ENCODE assay signal across 1 cellular context in the genomic region with DNA sequence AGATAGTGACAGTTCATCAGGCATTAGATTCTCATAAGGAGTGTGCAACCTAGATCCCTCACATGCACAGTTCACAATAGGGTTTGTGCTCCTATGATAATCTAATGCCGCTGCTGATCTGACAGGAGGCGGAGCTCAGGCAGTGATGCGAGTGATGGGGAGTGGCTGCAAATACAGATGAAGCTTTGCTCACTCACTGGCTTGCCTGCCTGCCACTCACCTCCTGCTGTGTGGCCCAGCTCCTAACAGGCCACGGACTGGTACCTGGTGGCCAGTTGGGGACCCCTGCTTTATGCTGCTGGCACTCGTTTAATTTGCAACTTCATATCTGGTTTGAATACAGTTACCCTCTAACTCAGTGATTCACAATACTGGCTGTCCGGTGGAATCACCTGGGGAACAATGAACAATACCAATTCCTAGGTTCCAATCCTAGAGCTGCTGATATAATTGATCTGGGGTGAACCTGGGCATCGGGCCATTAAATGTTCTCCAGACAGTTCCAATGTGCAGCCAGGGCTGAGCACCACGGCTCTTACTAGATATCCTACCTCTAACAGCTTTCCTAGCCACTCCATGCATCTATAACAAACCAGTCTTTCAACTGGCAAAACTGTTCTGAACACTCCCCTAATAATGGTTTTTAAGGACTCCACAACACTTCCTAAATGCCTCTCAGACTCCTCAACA.
TF ChIP-seq lines count a peak whose summit lies in the region.

No MANE protein-coding gene starts in this region.

TF ChIP-seq in K562, 482 proteins besides CTCF, POLR2A, EP300 and RAD21:
- TF ChIP-seq, protein P1, sequence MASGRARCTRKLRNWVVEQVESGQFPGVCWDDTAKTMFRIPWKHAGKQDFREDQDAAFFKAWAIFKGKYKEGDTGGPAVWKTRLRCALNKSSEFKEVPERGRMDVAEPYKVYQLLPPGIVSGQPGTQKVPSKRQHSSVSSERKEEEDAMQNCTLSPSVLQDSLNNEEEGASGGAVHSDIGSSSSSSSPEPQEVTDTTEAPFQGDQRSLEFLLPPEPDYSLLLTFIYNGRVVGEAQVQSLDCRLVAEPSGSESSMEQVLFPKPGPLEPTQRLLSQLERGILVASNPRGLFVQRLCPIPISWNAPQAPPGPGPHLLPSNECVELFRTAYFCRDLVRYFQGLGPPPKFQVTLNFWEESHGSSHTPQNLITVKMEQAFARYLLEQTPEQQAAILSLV (tag; IDR thresholded peaks at IDR 0.05): no peak
- TF ChIP-seq KLF1 (tag; IDR thresholded peaks at IDR 0.05) (no peak), THRAP3 (IDR thresholded peaks at IDR 0.05; ENCODE audit: borderline replicate concordance) (no peak), HNRNPLL (IDR thresholded peaks at IDR 0.05; ENCODE audit: low read depth, low read length, poor library complexity, severe bottlenecking) (no peak), TARDBP (IDR thresholded peaks at IDR 0.05) (no peak), HDAC3 (IDR thresholded peaks at IDR 0.05; ENCODE audit: borderline replicate concordance, partially characterized antibody) (no peak), BCL6 (CRISPR knock-in tag; IDR thresholded peaks at IDR 0.05) (no peak), CEBPB (tag; IDR thresholded peaks at IDR 0.05) (no peak), ZBED1 (IDR thresholded peaks at IDR 0.05) (no peak), ZFP36 (IDR thresholded peaks at IDR 0.05; ENCODE audit: low read depth, low read length, partially characterized antibody) (no peak), CREB5 (CRISPR knock-in tag; IDR thresholded peaks at IDR 0.05) (no peak), PBX2 (CRISPR knock-in tag; IDR thresholded peaks at IDR 0.05; ENCODE audit: low read depth) (peak; percentile 66), PBX2 (tag; conservative IDR thresholded peaks at IDR 0.05; ENCODE audit: low read depth) (peak; percentile 93), ETV6 (IDR thresholded peaks at IDR 0.05; ENCODE audit: borderline replicate concordance in 1 of 2, low read depth in 2 of 2, low read length in 1 of 2) (no peak), ETV6 (CRISPR knock-in tag; IDR thresholded peaks at IDR 0.05; ENCODE audit: borderline replicate concordance) (no peak), MECOM (CRISPR knock-in tag; IDR thresholded peaks at IDR 0.05) (no peak), SETDB1 (IDR thresholded peaks at IDR 0.05; ENCODE audit: low read length) (no peak), TBP (optimal IDR thresholded peaks at IDR 0.05; ENCODE audit: low read depth, low read length) (no peak), ATF1 (CRISPR knock-in tag; IDR thresholded peaks at IDR 0.05) (no peak), ATF1 (tag; IDR thresholded peaks at IDR 0.05) (peak; percentile 31; the same call in 1 of the 2 replicates), PKNOX1 (IDR thresholded peaks at IDR 0.05) (peak; percentile 98), SRSF3 (IDR thresholded peaks at IDR 0.05; ENCODE audit: insufficient read depth, low read length) (no peak), ZNF143 (CRISPR knock-in tag; IDR thresholded peaks at IDR 0.05) (no peak), POLR2B (IDR thresholded peaks at IDR 0.05; ENCODE audit: low read depth, partially characterized antibody) (no peak), AFF1 (IDR thresholded peaks at IDR 0.05; ENCODE audit: low read depth in 1 of 2, partially characterized antibody in 2 of 2) (no peak), ZFP1 (CRISPR knock-in tag; IDR thresholded peaks at IDR 0.05) (no peak), FOS (IDR thresholded peaks at IDR 0.05; ENCODE audit: extremely low read depth, insufficient read length) (no peak), MTA3 (IDR thresholded peaks at IDR 0.05; ENCODE audit: borderline replicate concordance) (0 out of 2 replicates have a peak, but pooled peaks have one; percentile 52), RBM25 (IDR thresholded peaks at IDR 0.05; ENCODE audit: low read depth, low read length, severe bottlenecking) (peak; percentile 13), NFYB (IDR thresholded peaks at IDR 0.05; ENCODE audit: extremely low read depth, insufficient read length) (peak; percentile 69), RAD51 (IDR thresholded peaks at IDR 0.05; ENCODE audit: borderline replicate concordance, low read depth) (no peak), RHOXF2B (CRISPR knock-in tag; conservative IDR thresholded peaks at IDR 0.05) (no peak), TEAD2 (tag; IDR thresholded peaks at IDR 0.05) (no peak), ZNF766 (CRISPR knock-in tag; conservative IDR thresholded peaks at IDR 0.05) (no peak), ILF3 (IDR thresholded peaks at IDR 0.05; ENCODE audit: borderline replicate concordance) (no peak), CREM (IDR thresholded peaks at IDR 0.05; ENCODE audit: low read depth) (0 out of 2 replicates have a peak, but pooled peaks have one; percentile 13), ZNF253 (CRISPR knock-in tag; conservative IDR thresholded peaks at IDR 0.05) (no peak), TEAD4 (IDR thresholded peaks at IDR 0.05; ENCODE audit: low read length) (no peak), TEAD4 (CRISPR knock-in tag; IDR thresholded peaks at IDR 0.05; ENCODE audit: borderline replicate concordance) (no peak), ESRRB (CRISPR knock-in tag; IDR thresholded peaks at IDR 0.05; ENCODE audit: borderline replicate concordance) (no peak), GABPA (tag; conservative IDR thresholded peaks at IDR 0.05; ENCODE audit: low read depth) (no peak), SP2 (IDR thresholded peaks at IDR 0.05; ENCODE audit: extremely low read depth, low read depth, low read length, poor library complexity, severe bottlenecking) (peak; percentile 28), CXXC5 (CRISPR knock-in tag; IDR thresholded peaks at IDR 0.05) (no peak), RBM34 (IDR thresholded peaks at IDR 0.05; ENCODE audit: borderline replicate concordance, insufficient read depth, low read length) (no peak), HCFC1 (IDR thresholded peaks at IDR 0.05; ENCODE audit: low read depth, low read length) (no peak), SMARCA4 (IDR thresholded peaks at IDR 0.05) (no peak), HDAC1 (IDR thresholded peaks at IDR 0.05) (no peak), MEIS2 (IDR thresholded peaks at IDR 0.05; ENCODE audit: partially characterized antibody) (peak; percentile 8), DPF2 (IDR thresholded peaks at IDR 0.05) (no peak)
- TF ChIP-seq, protein P2, sequence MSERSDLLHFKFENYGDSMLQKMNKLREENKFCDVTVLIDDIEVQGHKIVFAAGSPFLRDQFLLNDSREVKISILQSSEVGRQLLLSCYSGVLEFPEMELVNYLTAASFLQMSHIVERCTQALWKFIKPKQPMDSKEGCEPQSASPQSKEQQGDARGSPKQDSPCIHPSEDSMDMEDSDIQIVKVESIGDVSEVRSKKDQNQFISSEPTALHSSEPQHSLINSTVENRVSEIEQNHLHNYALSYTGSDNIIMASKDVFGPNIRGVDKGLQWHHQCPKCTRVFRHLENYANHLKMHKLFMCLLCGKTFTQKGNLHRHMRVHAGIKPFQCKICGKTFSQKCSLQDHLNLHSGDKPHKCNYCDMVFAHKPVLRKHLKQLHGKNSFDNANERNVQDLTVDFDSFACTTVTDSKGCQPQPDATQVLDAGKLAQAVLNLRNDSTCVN (CRISPR knock-in tag; IDR thresholded peaks at IDR 0.05): no peak
- TF ChIP-seq, protein P3, sequence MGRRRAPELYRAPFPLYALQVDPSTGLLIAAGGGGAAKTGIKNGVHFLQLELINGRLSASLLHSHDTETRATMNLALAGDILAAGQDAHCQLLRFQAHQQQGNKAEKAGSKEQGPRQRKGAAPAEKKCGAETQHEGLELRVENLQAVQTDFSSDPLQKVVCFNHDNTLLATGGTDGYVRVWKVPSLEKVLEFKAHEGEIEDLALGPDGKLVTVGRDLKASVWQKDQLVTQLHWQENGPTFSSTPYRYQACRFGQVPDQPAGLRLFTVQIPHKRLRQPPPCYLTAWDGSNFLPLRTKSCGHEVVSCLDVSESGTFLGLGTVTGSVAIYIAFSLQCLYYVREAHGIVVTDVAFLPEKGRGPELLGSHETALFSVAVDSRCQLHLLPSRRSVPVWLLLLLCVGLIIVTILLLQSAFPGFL (CRISPR knock-in tag; IDR thresholded peaks at IDR 0.05): no peak
- TF ChIP-seq, protein P4, sequence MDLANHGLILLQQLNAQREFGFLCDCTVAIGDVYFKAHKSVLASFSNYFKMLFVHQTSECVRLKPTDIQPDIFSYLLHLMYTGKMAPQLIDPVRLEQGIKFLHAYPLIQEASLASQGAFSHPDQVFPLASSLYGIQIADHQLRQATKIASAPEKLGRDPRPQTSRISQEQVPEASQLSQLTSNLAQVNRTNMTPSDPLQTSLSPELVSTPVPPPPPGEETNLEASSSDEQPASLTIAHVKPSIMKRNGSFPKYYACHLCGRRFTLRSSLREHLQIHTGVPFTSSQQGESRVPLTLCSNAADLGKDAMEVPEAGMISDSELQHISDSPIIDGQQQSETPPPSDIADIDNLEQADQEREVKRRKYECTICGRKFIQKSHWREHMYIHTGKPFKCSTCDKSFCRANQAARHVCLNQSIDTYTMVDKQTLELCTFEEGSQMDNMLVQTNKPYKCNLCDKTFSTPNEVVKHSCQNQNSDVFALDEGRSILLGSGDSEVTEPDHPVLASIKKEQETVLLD (IDR thresholded peaks at IDR 0.05): no peak
